ENCODE assay signal across 1 cellular context in genomic region chrX:24054182-24055042, GRCh38.
A peak's percentile ranks its signal among the peaks of the same experiment; 100 is the strongest.
TF ChIP-seq lines count a peak whose summit lies in the region.

TSS of gene EIF2S3 (plus strand) at chrX:24054956. CDS start at chrX:24054969, 13 bp downstream.

TF ChIP-seq in HepG2, 621 proteins besides CTCF, POLR2A, EP300 and RAD21 (continued from another document and continues in another):
- no peak for TF ChIP-seq AHR (CRISPR knock-in tag; IDR thresholded peaks at IDR 0.05)
- TF ChIP-seq RBM22 (optimal IDR thresholded peaks at IDR 0.05; ENCODE audit: low read length), result no peak
- 0 out of 2 replicates have a peak, but pooled peaks have one; percentile 19 for TF ChIP-seq IRF2 (CRISPR knock-in tag; IDR thresholded peaks at IDR 0.05)
- no peak for TF ChIP-seq SETDB1 (CRISPR knock-in tag; IDR thresholded peaks at IDR 0.05; ENCODE audit: borderline replicate concordance)
- TF ChIP-seq NAIF1 (CRISPR knock-in tag; IDR thresholded peaks at IDR 0.05; ENCODE audit: borderline replicate concordance), result no peak
- no peak; the same call in 1 of the 2 replicates for TF ChIP-seq ZNF501 (CRISPR knock-in tag; IDR thresholded peaks at IDR 0.05)
- no peak for TF ChIP-seq GTF2F1 (IDR thresholded peaks at IDR 0.05; ENCODE audit: low read length)
- TF ChIP-seq MAFG (CRISPR knock-in tag; IDR thresholded peaks at IDR 0.05), result no peak
- TF ChIP-seq XRCC5 (optimal IDR thresholded peaks at IDR 0.05; ENCODE audit: low read length), result no peak
- no peak; the same call in 1 of the 2 replicates for TF ChIP-seq AHDC1 (CRISPR knock-in tag; IDR thresholded peaks at IDR 0.05; ENCODE audit: borderline replicate concordance)
- no peak for TF ChIP-seq ZNF138 (CRISPR knock-in tag; IDR thresholded peaks at IDR 0.05; ENCODE audit: low read depth)
- TF ChIP-seq SOX13 (IDR thresholded peaks at IDR 0.05), result no peak
- TF ChIP-seq SOX13 (CRISPR knock-in tag; conservative IDR thresholded peaks at IDR 0.05 in 1 of 2, IDR thresholded peaks at IDR 0.05 in 1 of 2), result no peak
- TF ChIP-seq KAT7 (CRISPR knock-in tag; IDR thresholded peaks at IDR 0.05; ENCODE audit: borderline replicate concordance), result peak; percentile 12; the same call in 1 of the 2 replicates
- no peak for TF ChIP-seq ZNF34 (CRISPR knock-in tag; IDR thresholded peaks at IDR 0.05; ENCODE audit: borderline replicate concordance)
- TF ChIP-seq ATF2 (CRISPR knock-in tag; IDR thresholded peaks at IDR 0.05), result peak; percentile 62
- no peak for TF ChIP-seq KDM6A (CRISPR knock-in tag; IDR thresholded peaks at IDR 0.05; ENCODE audit: low read depth)
- TF ChIP-seq ZNF326 (CRISPR knock-in tag; IDR thresholded peaks at IDR 0.05; ENCODE audit: borderline replicate concordance), result no peak
- no peak for TF ChIP-seq ZNF773 (CRISPR knock-in tag; IDR thresholded peaks at IDR 0.05; ENCODE audit: borderline replicate concordance)
- TF ChIP-seq REST (IDR thresholded peaks at IDR 0.05; ENCODE audit: borderline replicate concordance in 1 of 2, low read depth in 1 of 2, low read length in 2 of 2), result no peak
- TF ChIP-seq BRCA1 (CRISPR knock-in tag; IDR thresholded peaks at IDR 0.05), result no peak
- no peak for TF ChIP-seq ZNF607 (CRISPR knock-in tag; IDR thresholded peaks at IDR 0.05; ENCODE audit: borderline replicate concordance)
- no peak for TF ChIP-seq MED13 (CRISPR knock-in tag; IDR thresholded peaks at IDR 0.05)
- TF ChIP-seq HMG20B (CRISPR knock-in tag; conservative IDR thresholded peaks at IDR 0.05), result no peak
- TF ChIP-seq SRSF9 (IDR thresholded peaks at IDR 0.05; ENCODE audit: borderline replicate concordance, insufficient read depth, low read depth, low read length, poor library complexity, severe bottlenecking), result no peak
- peak; percentile 27 for TF ChIP-seq SALL1 (CRISPR knock-in tag; IDR thresholded peaks at IDR 0.05)
- no peak for TF ChIP-seq ZNF740 (CRISPR knock-in tag; IDR thresholded peaks at IDR 0.05)
- no peak for TF ChIP-seq NFRKB (IDR thresholded peaks at IDR 0.05)
- no peak for TF ChIP-seq SNAPC5 (CRISPR knock-in tag; IDR thresholded peaks at IDR 0.05; ENCODE audit: borderline replicate concordance)
- no peak for TF ChIP-seq ZNF253 (CRISPR knock-in tag; IDR thresholded peaks at IDR 0.05; ENCODE audit: borderline replicate concordance)
- TF ChIP-seq TCF12 (IDR thresholded peaks at IDR 0.05), result no peak
- no peak for TF ChIP-seq TCF12 (CRISPR knock-in tag; IDR thresholded peaks at IDR 0.05)
- no peak for TF ChIP-seq TBX3 (IDR thresholded peaks at IDR 0.05; ENCODE audit: borderline replicate concordance)
- no peak for TF ChIP-seq HBP1 (CRISPR knock-in tag; IDR thresholded peaks at IDR 0.05; ENCODE audit: low read depth)
- TF ChIP-seq ZNF609 (CRISPR knock-in tag; IDR thresholded peaks at IDR 0.05; ENCODE audit: borderline replicate concordance), result no peak
- no peak for TF ChIP-seq ZNF672 (CRISPR knock-in tag; IDR thresholded peaks at IDR 0.05)
- peak; percentile 30 to 70; a peak in 2 of 4 replicates for TF ChIP-seq HMGXB4 (CRISPR knock-in tag; IDR thresholded peaks at IDR 0.05; ENCODE audit: borderline replicate concordance in 1 of 2, low read depth in 1 of 2)
